20 cellular contexts compared by ENCODE assay signal in the genomic region with DNA sequence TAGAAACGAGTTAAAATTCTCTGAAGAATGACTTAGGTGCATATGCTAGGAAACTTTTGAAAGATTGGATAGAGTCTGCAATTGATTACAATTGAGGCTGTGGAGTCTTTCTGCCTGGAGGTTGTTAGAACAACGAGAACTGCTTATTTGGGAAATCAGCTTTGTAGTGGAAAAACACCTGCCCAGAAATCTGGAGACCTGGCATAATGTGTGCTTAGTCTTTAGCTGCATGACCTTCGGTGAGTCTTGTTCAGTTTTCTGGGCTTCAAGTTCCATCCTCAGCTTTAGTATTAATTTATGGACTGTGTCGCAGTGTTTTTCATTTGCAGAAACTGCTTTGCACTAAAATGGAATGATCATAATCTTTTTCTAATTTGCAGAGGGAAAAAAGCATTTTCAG.
"Had no signal": no experiment of that assay in that cellular context is flagged by ENCODE, and none has a peak within 500 bp of the region (broad histone marks: within the 10 kb centered on the region; RNA-seq: fewer than 3 reads in every experiment).

No MANE protein-coding gene starts in this region.

- H3K27ac ChIP-seq: SK-N-MC had no signal

- H3K27ac Mint-ChIP-seq: activated naive CD4-positive, alpha-beta T cell treated with anti-CD3 and anti-CD28 coated beads for 36 hours; activated T-helper 17 cell treated with anti-CD3 and anti-CD28 coated beads, Interleukin-2, amount 50 U/mL, for 72 hours; progenitor cell of endocrine pancreas; stimulated activated memory B cell treated with anti-CD40 and anti-IgM and Interleukin-4, amounts not matched to agents 10 μg/mL and 1 μg/mL and 100 μg/mL, for 72 hours had no signal

- H3K27me3 ChIP-seq: esophagus squamous epithelium, tibial artery had no signal

- FAIRE-seq: endothelial cell of umbilical vein, urothelium cell line had no signal

- H3K4me3 Mint-ChIP-seq: activated naive CD4-positive, alpha-beta T cell treated with anti-CD3 and anti-CD28 coated beads for 36 hours; activated T-helper 17 cell treated with anti-CD3 and anti-CD28 coated beads, Interleukin-2, amount 50 U/mL, for 72 hours; brain; immature natural killer cell; stimulated activated memory B cell treated with anti-CD40 and anti-IgM and Interleukin-4, amounts not matched to agents 10 μg/mL and 1 μg/mL and 100 μg/mL, for 72 hours had no signal

- H3K9me3 ChIP-seq: esophagus squamous epithelium, tibial artery had no signal

- H3K4me3 ChIP-seq: esophagus squamous epithelium, lung, SK-N-MC, tibial artery had no signal

- H3K27me3 Mint-ChIP-seq: activated T-helper 17 cell treated with anti-CD3 and anti-CD28 coated beads, Interleukin-2, amount 50 U/mL, for 72 hours; progenitor cell of endocrine pancreas; stimulated activated memory B cell treated with anti-CD40 and anti-IgM and Interleukin-4, amounts not matched to agents 10 μg/mL and 1 μg/mL and 100 μg/mL, for 72 hours had no signal

- ATAC-seq: activated T-helper 17 cell treated with anti-CD3 and anti-CD28 coated beads, Interleukin-2, amount 50 U/mL, for 72 hours; stimulated activated memory B cell treated with anti-CD40 and anti-IgM and Interleukin-4, amounts not matched to agents 10 μg/mL and 1 μg/mL and 100 μg/mL, for 72 hours had no signal

- DNase-seq: activated CD4-positive, alpha-beta T cell treated with anti-CD3 and anti-CD28 coated beads, Interleukin-2, amount 50 U/mL, for 1 hour; activated CD4-positive, CD25-positive, alpha-beta regulatory T cell; activated naive CD4-positive, alpha-beta T cell treated with anti-CD3 and anti-CD28 coated beads for 36 hours; amygdala; cortex of kidney; effector CD8-positive, alpha-beta T cell; esophagus squamous epithelium; immature natural killer cell; occipital lobe; stimulated activated CD4-positive, alpha-beta T cell treated with anti-CD3 and anti-CD28 coated beads, Interleukin-12 subunit alpha, Interleukin-12 subunit beta, amount 100 ng/mL, for 4 hours; stimulated activated CD4-positive, alpha-beta T cell treated with anti-CD3 and anti-CD28 coated beads, Interleukin-2, amount 100 ng/mL, for 24 hours; tibial artery had no signal

- H3K36me3 ChIP-seq: esophagus squamous epithelium, tibial artery had no signal

- H3K9me3 Mint-ChIP-seq: activated naive CD4-positive, alpha-beta T cell treated with anti-CD3 and anti-CD28 coated beads for 36 hours; activated T-helper 17 cell treated with anti-CD3 and anti-CD28 coated beads, Interleukin-2, amount 50 U/mL, for 72 hours; immature natural killer cell; stimulated activated memory B cell treated with anti-CD40 and anti-IgM and Interleukin-4, amounts not matched to agents 10 μg/mL and 1 μg/mL and 100 μg/mL, for 72 hours had no signal
